ENCODE assay signal across 20 cellular contexts in genomic region chr14:99733221-99733550, GRCh38.
"Had no signal": no experiment of that assay in that cellular context is flagged by ENCODE, and none has a peak within 500 bp of the region (broad histone marks: within the 10 kb centered on the region; RNA-seq: fewer than 3 reads in every experiment).

No MANE protein-coding gene starts in this region.

- H3K27ac ChIP-seq: epithelial cell of prostate, hepatocyte, neutrophil, parathyroid adenoma had no signal

- H3K9me3 ChIP-seq: neutrophil, stomach had no signal

- H3K36me3 Mint-ChIP-seq: activated naive CD4-positive, alpha-beta T cell treated with anti-CD3 and anti-CD28 coated beads, Interleukin-2, amount 50 U/mL, for 72 hours; stimulated activated effector memory CD8-positive, alpha-beta T cell treated with anti-CD3 and anti-CD28 coated beads, Interleukin-12 subunit alpha, Interleukin-12 subunit beta, amount 100 ng/mL, for 72 hours had no signal

- H3K9me3 Mint-ChIP-seq: activated naive CD4-positive, alpha-beta T cell treated with anti-CD3 and anti-CD28 coated beads, Interleukin-2, amount 50 U/mL, for 72 hours; dendritic cell treated with granulocyte-macrophage colony-stimulating factor and Interleukin-4, amounts not matched to agents 40 ng/mL and 50 ng/mL, for 4 days; stimulated activated effector memory CD8-positive, alpha-beta T cell treated with anti-CD3 and anti-CD28 coated beads, Interleukin-12 subunit alpha, Interleukin-12 subunit beta, amount 100 ng/mL, for 72 hours; T-helper 2 cell treated with Interferon-gamma antibody and Interleukin-4, amounts not matched to agents 5 μg/mL and 100 μg/mL, for 36 hours had no signal

- DNase-seq: activated CD4-positive, alpha-beta T cell treated with anti-CD3 and anti-CD28 coated beads for 4 hours; activated CD8-positive, alpha-beta memory T cell treated with anti-CD3 and anti-CD28 coated beads for 24 hours; activated gamma-delta T cell; amniotic stem cell; effector memory CD4-positive, alpha-beta T cell; foreskin fibroblast; stimulated activated CD4-positive, alpha-beta T cell treated with anti-CD3 and anti-CD28 coated beads, Interleukin-4, amount 100 ng/mL, for 24 hours; stomach; trophoblast cell had no signal

- H3K27ac Mint-ChIP-seq: activated naive CD4-positive, alpha-beta T cell treated with anti-CD3 and anti-CD28 coated beads, Interleukin-2, amount 50 U/mL, for 72 hours; dendritic cell treated with granulocyte-macrophage colony-stimulating factor and Interleukin-4, amounts not matched to agents 40 ng/mL and 50 ng/mL, for 4 days; stimulated activated effector memory CD8-positive, alpha-beta T cell treated with anti-CD3 and anti-CD28 coated beads, Interleukin-12 subunit alpha, Interleukin-12 subunit beta, amount 100 ng/mL, for 72 hours; T-helper 2 cell treated with Interferon-gamma antibody and Interleukin-4, amounts not matched to agents 5 μg/mL and 100 μg/mL, for 36 hours had no signal

- H3K4me2 ChIP-seq: hepatocyte, smooth muscle cell had no signal

- H3K79me2 ChIP-seq: hepatocyte, parathyroid adenoma had no signal

- H3K4me3 Mint-ChIP-seq: dendritic cell treated with granulocyte-macrophage colony-stimulating factor and Interleukin-4, amounts not matched to agents 40 ng/mL and 50 ng/mL, for 4 days; stimulated activated effector memory CD8-positive, alpha-beta T cell treated with anti-CD3 and anti-CD28 coated beads, Interleukin-12 subunit alpha, Interleukin-12 subunit beta, amount 100 ng/mL, for 72 hours; T-helper 2 cell treated with Interferon-gamma antibody and Interleukin-4, amounts not matched to agents 5 μg/mL and 100 μg/mL, for 36 hours had no signal

- H3K4me3 ChIP-seq: hepatocyte, lung, smooth muscle cell, stomach had no signal

- H3K36me3 ChIP-seq: neutrophil, stomach had no signal

- H2AFZ ChIP-seq: hepatocyte, parathyroid adenoma had no signal

- H3K27me3 ChIP-seq: hepatocyte had no signal

- ATAC-seq: activated naive CD4-positive, alpha-beta T cell treated with anti-CD3 and anti-CD28 coated beads, Interleukin-2, amount 50 U/mL, for 72 hours; stimulated activated effector memory CD8-positive, alpha-beta T cell treated with anti-CD3 and anti-CD28 coated beads, Interleukin-12 subunit alpha, Interleukin-12 subunit beta, amount 100 ng/mL, for 72 hours had no signal

- FAIRE-seq: TTC549 had no signal

- H3K9ac ChIP-seq: parathyroid adenoma had no signal
